In the genomic region with DNA sequence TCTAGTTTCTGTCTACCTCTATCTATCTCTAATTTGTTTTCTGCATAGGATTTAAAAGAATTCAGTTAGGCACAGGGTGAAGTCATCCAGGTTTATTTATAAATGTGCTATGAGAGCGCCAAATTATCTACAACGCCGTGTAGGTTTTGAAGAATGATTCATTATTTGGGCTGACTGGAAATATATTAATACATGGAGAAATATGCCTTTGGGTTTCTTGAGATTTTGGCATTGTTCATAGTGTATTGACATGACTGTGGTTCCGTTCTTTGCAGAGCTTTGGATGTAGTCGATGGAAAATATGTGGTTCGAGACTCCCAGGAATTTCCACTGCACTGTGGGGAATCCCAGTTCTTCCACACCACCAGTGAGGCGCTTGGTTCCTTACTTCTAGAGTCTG, we compare ENCODE assay signal across 28 cellular contexts.
DNase-seq lines count a peak whose midpoint lies in the region; TF ChIP-seq lines count a peak whose summit lies in the region.
"Had no signal": no experiment of that assay in that cellular context is flagged by ENCODE, and none has a peak within 500 bp of the region (broad histone marks: within the 10 kb centered on the region; RNA-seq: fewer than 3 reads in every experiment).

No MANE protein-coding gene starts in this region.

- TF ChIP-seq CTCF in ascending aorta (IDR thresholded peaks at IDR 0.05): no peak

- no peaks in the 10 kb centered on the region for H3K36me3 ChIP-seq in ACC112 (ENCODE audit: insufficient read depth, low read length)
- no peaks in the 10 kb centered on the region for H3K36me3 ChIP-seq in adipocyte (ENCODE audit: control insufficient read depth, insufficient read depth, low read length, severe bottlenecking)
- H3K36me3 ChIP-seq in ascending aorta: no peaks in the 10 kb centered on the region
- H3K36me3 ChIP-seq: cardiac muscle cell, heart right ventricle had no signal

- H3K27me3 ChIP-seq in ACC112 (ENCODE audit: insufficient read depth, low read length) (no peaks in the 10 kb centered on the region), adipocyte (replicated peaks; ENCODE audit: control insufficient read depth, insufficient read depth, low read length) (no peaks in the 10 kb centered on the region), ascending aorta (no peaks in the 10 kb centered on the region)
- H3K27me3 ChIP-seq: cardiac muscle cell, testis had no signal

- no peak overlapping the region for H3K4me3 Mint-ChIP-seq in dendritic cell treated with granulocyte-macrophage colony-stimulating factor and Interleukin-4, amounts not matched to agents 40 ng/mL and 50 ng/mL, for 4 days
- H3K4me3 Mint-ChIP-seq: activated CD4-positive, alpha-beta T cell treated with anti-CD3 and anti-CD28 coated beads for 36 hours; activated naive CD8-positive, alpha-beta T cell treated with anti-CD3 and anti-CD28 coated beads, Interleukin-2, amount 10 ng/mL, durations not matched to agents 7 days and 5 days; CD4-positive, alpha-beta memory T cell; IgD-negative memory B cell had no signal

- intact Hi-C loops in dendritic cell treated with granulocyte-macrophage colony-stimulating factor and Interleukin-4, amounts not matched to agents 40 ng/mL and 50 ng/mL, for 4 days (cut with micrococcal nuclease): no loop called here
- intact Hi-C loops in ascending aorta (cut with DNase I): no loop called here

- H3K4me1 ChIP-seq in ACC112 (ENCODE audit: control insufficient read depth, insufficient read depth, low read length, unreplicated experiment) (peaks cover 16% of the 10 kb centered on the region), adipocyte (ENCODE audit: control insufficient read depth, insufficient read depth, low read length) (peaks cover 22% of the 10 kb centered on the region), ascending aorta (peaks cover 0 to 5% of the 10 kb centered on the region in 2 donors)
- H3K4me1 ChIP-seq: psoas muscle, testis had no signal

- peak overlapping the region; percentile 64 for H3K27ac Mint-ChIP-seq in dendritic cell treated with granulocyte-macrophage colony-stimulating factor and Interleukin-4, amounts not matched to agents 40 ng/mL and 50 ng/mL, for 4 days
- H3K27ac Mint-ChIP-seq: activated CD4-positive, alpha-beta T cell treated with anti-CD3 and anti-CD28 coated beads for 36 hours; activated naive CD8-positive, alpha-beta T cell treated with anti-CD3 and anti-CD28 coated beads, Interleukin-2, amount 10 ng/mL, durations not matched to agents 7 days and 5 days; CD4-positive, alpha-beta memory T cell; IgD-negative memory B cell had no signal

- H2AFZ ChIP-seq in ACC112 (ENCODE audit: low read length, unreplicated experiment): peak overlapping the region; percentile 36

- no peaks in the 10 kb centered on the region for H3K27me3 Mint-ChIP-seq in dendritic cell treated with granulocyte-macrophage colony-stimulating factor and Interleukin-4, amounts not matched to agents 40 ng/mL and 50 ng/mL, for 4 days
- H3K27me3 Mint-ChIP-seq: activated CD4-positive, alpha-beta T cell treated with anti-CD3 and anti-CD28 coated beads for 36 hours; CD4-positive, alpha-beta memory T cell had no signal

- H3K36me3 Mint-ChIP-seq in dendritic cell treated with granulocyte-macrophage colony-stimulating factor and Interleukin-4, amounts not matched to agents 40 ng/mL and 50 ng/mL, for 4 days (ENCODE audit: low read depth): no peaks in the 10 kb centered on the region
- H3K36me3 Mint-ChIP-seq: activated naive CD8-positive, alpha-beta T cell treated with anti-CD3 and anti-CD28 coated beads, Interleukin-2, amount 10 ng/mL, durations not matched to agents 7 days and 5 days; CD4-positive, alpha-beta memory T cell; IgD-negative memory B cell had no signal

- DNase-seq in adipocyte (ENCODE audit: low read depth) (no peak), iris pigment epithelial cell (ENCODE audit: low read depth) (peak; percentile 54), activated gamma-delta T cell (lab: John Stamatoyannopoulos, UW) (no peak), ascending aorta (ENCODE audit: low spot score in 2 of 2) (no peak), ACHN (no peak)
- no peak for DNase-seq in activated CD4-positive, alpha-beta T cell treated with anti-CD3 and anti-CD28 coated beads for 1 hour
- DNase-seq: 8988T; activated CD4-positive, alpha-beta T cell treated with anti-CD3 and anti-CD28 coated beads for 36 hours; activated effector memory CD4-positive, alpha-beta T cell treated with Interleukin-2 at 50 U/mL for 16 hours; activated naive CD8-positive, alpha-beta T cell treated with anti-CD3 and anti-CD28 coated beads, Interleukin-2, amount 10 ng/mL, durations not matched to agents 7 days and 5 days; activated T-cell treated with anti-CD3 and anti-CD28 coated beads for 4 hours; CD4-positive, alpha-beta memory T cell; DMS 273 treated with DMSO at 0.1 percent for 48 hours; H7; heart right ventricle; mesenchymal stem cell; NCI-H1092 treated with DMSO at 0.1 percent for 48 hours; NCI-H187 treated with DMSO at 0.1 percent for 48 hours; NCI-H2171 treated with DMSO at 0.1 percent for 48 hours; psoas muscle; stimulated activated CD4-positive, alpha-beta T cell treated with anti-CD3 and anti-CD28 coated beads, Interleukin-15, amount 100 ng/mL, for 24 hours; stimulated activated naive CD4-positive, alpha-beta T cell; T-helper 2 cell; testis had no signal

- H3K9me3 ChIP-seq in adipocyte (ENCODE audit: control insufficient read depth, low read length) (no peaks in the 10 kb centered on the region), ascending aorta (no peaks in the 10 kb centered on the region)
- H3K9me3 ChIP-seq: heart right ventricle, psoas muscle, testis had no signal

- H3K4me3 ChIP-seq in ACC112 (ENCODE audit: low read depth, low read length): no peak overlapping the region
- peak overlapping the region; percentile 1 for H3K4me3 ChIP-seq in adipocyte (ENCODE audit: low read length)
- no peak overlapping the region for H3K4me3 ChIP-seq in ascending aorta
- H3K4me3 ChIP-seq: cardiac muscle cell, heart right ventricle, psoas muscle, testis had no signal

- H3K27ac ChIP-seq in ACC112 (ENCODE audit: low read depth, low read length) (no peak overlapping the region), ascending aorta (no peak overlapping the region)
- H3K27ac ChIP-seq: cardiac muscle cell, psoas muscle, testis had no signal

- peak overlapping the region; percentile 71 for H3K9ac ChIP-seq in adipocyte (ENCODE audit: low read length)

- H3K4me1 Mint-ChIP-seq in dendritic cell treated with granulocyte-macrophage colony-stimulating factor and Interleukin-4, amounts not matched to agents 40 ng/mL and 50 ng/mL, for 4 days (ENCODE audit: low read depth): peaks cover 47% of the 10 kb centered on the region

- in situ Hi-C loops in ACHN (cut with HindIII; ENCODE audit: low pct_ligation_motif_present, low pct_unique_long_range_greater_than_20kb, low sequenced_read_pairs): no loop called here

- H3K9me3 Mint-ChIP-seq in dendritic cell treated with granulocyte-macrophage colony-stimulating factor and Interleukin-4, amounts not matched to agents 40 ng/mL and 50 ng/mL, for 4 days: no peaks in the 10 kb centered on the region
- H3K9me3 Mint-ChIP-seq: activated naive CD8-positive, alpha-beta T cell treated with anti-CD3 and anti-CD28 coated beads, Interleukin-2, amount 10 ng/mL, durations not matched to agents 7 days and 5 days; CD4-positive, alpha-beta memory T cell; IgD-negative memory B cell had no signal

- no peaks in the 10 kb centered on the region for H3K79me2 ChIP-seq in ACC112 (ENCODE audit: control insufficient read depth, insufficient read depth, low read length, unreplicated experiment)
